Comparison of ENCODE assay signal across 24 cellular contexts in genomic region chr10:16811292-16811691, GRCh38. TPM values are rescaled to one million over a fixed set of nuclear protein-coding genes. Genes with fewer than 3 reads are reported as not detected.
DNase-seq lines count a peak whose midpoint lies in the region; ATAC-seq, FAIRE-seq and TF ChIP-seq lines count a peak whose summit lies in the region.
"Had no signal": no experiment of that assay in that cellular context is flagged by ENCODE, and none has a peak within 500 bp of the region (broad histone marks: within the 10 kb centered on the region; RNA-seq: fewer than 3 reads in every experiment).

No MANE protein-coding gene starts in this region.

- TF ChIP-seq EP300 in HepG2 (IDR thresholded peaks at IDR 0.05; ENCODE audit: low read depth in 2 of 2, low read length in 2 of 2) = no peak
- TF ChIP-seq EP300 in HepG2 (CRISPR knock-in tag; IDR thresholded peaks at IDR 0.05; ENCODE audit: borderline replicate concordance) = no peak
- no peak for TF ChIP-seq EP300 in H1 (IDR thresholded peaks at IDR 0.05; ENCODE audit: borderline replicate concordance in 1 of 2, low read depth in 2 of 2, low read length in 2 of 2)

- POLR2A ChIA-PET in HepG2 (lab: Yijun Ruan, JAX) (no interaction called here), H1 (lab: Charles Lee; ENCODE audit: partially characterized antibody) (no interaction called here)

- no peak overlapping the region for H3K23ac ChIP-seq in H1 (ENCODE audit: insufficient read length)

- H3K79me2 ChIP-seq in HepG2 (ENCODE audit: insufficient read depth, low read length) = peaks cover 9% of the 10 kb centered on the region
- H3K79me2 ChIP-seq in H1 (ENCODE audit: control insufficient read depth in 1 of 2, insufficient read depth in 2 of 2, low read length in 2 of 2) = peaks cover 4 to 47% of the 10 kb centered on the region in 2 experiments; a peak in 2 of 4 replicates

- H2AFZ ChIP-seq in HepG2 (ENCODE audit: low read length) (no peak overlapping the region), H1 (ENCODE audit: low read length) (no peak overlapping the region)
- H2AFZ ChIP-seq: GM23248 had no signal

- H3K27ac ChIP-seq in HepG2 (ENCODE audit: extremely low read length, insufficient read depth, low read length) (no peak overlapping the region), right lobe of liver (no peak overlapping the region), H1 (ENCODE audit: low read depth, low read length) (no peak overlapping the region)
- H3K27ac ChIP-seq: A549, GM23248 had no signal

- 92% methylated on average over 3 of the region's 3 CpGs for WGBS in HepG2 (ENCODE audit: low lambda C conversion rate)
- WGBS in right lobe of liver (ENCODE audit: insufficient coverage, low coverage, low lambda C conversion rate, missing lambda C conversion rate) = 97% methylated on average over 3 of the region's 3 CpGs
- WGBS in H1 (ENCODE audit: extremely low coverage in 1 of 2, insufficient coverage in 1 of 2, insufficient read length in 1 of 2, insufficient replicate concordance in 2 of 2, low coverage in 1 of 2, low lambda C conversion rate in 2 of 2, missing lambda C conversion rate in 1 of 2), 2 experiments = 87% methylated on average over 3 of the region's 3 CpGs; no CpG with 5 or more reads in 1 of the 2 experiments

- TF ChIP-seq CTCF in HepG2 (CRISPR knock-in tag; IDR thresholded peaks at IDR 0.05) (no peak), right lobe of liver (IDR thresholded peaks at IDR 0.05) (no peak), H1 (IDR thresholded peaks at IDR 0.05; ENCODE audit: control extremely low read depth in 1 of 3, insufficient read depth in 1 of 3, low read depth in 1 of 3, low read length in 3 of 3) (no peak)

- H2BK12ac ChIP-seq in H1 (ENCODE audit: low read depth, low read length) = no peak overlapping the region

- H3K23me2 ChIP-seq in H1 (ENCODE audit: low read depth, low read length) = no peaks in the 10 kb centered on the region

- H3K14ac ChIP-seq in H1 (ENCODE audit: insufficient read length) = no peak overlapping the region

- no peak overlapping the region for H2BK15ac ChIP-seq in H1 (ENCODE audit: low read length)

- H4K20me1 ChIP-seq in HepG2 (ENCODE audit: insufficient read depth, low read length) (no peaks in the 10 kb centered on the region), H1 (replicated peaks in 1 of 2; ENCODE audit: control insufficient read depth in 1 of 2, insufficient read depth in 2 of 2, low read length in 2 of 2) (peaks cover 0 to 2% of the 10 kb centered on the region in 2 experiments)

- H3K4me3 ChIP-seq in HepG2 (replicated peaks in 1 of 3; ENCODE audit: insufficient read depth in 1 of 3, low read depth in 2 of 3, low read length in 3 of 3) = no peak overlapping the region
- H3K4me3 ChIP-seq in right lobe of liver = no peak overlapping the region
- H3K4me3 ChIP-seq in H1 (ENCODE audit: extremely low read depth in 1 of 4, insufficient read depth in 2 of 4, low read depth in 3 of 4, low read length in 4 of 4) = no peak overlapping the region
- no peak overlapping the region for H3K4me3 ChIP-seq in MG63
- H3K4me3 ChIP-seq: A549, GM23248 had no signal

- peaks cover 6% of the 10 kb centered on the region for H3K36me3 Mint-ChIP-seq in T-helper 17 cell (ENCODE audit: low read depth)
- peaks cover 20% of the 10 kb centered on the region for H3K36me3 Mint-ChIP-seq in stimulated activated effector memory CD8-positive, alpha-beta T cell treated with anti-CD3 and anti-CD28 coated beads, Interleukin-12 subunit alpha, Interleukin-12 subunit beta, amount 100 ng/mL, for 72 hours

- no peak for TF ChIP-seq POLR2A in HepG2 (IDR thresholded peaks at IDR 0.05; ENCODE audit: insufficient read depth in 1 of 2, low read depth in 2 of 2, low read length in 2 of 2)
- no peak for TF ChIP-seq POLR2A in right lobe of liver (IDR thresholded peaks at IDR 0.05)
- no peak for TF ChIP-seq POLR2A in H1 (IDR thresholded peaks at IDR 0.05; ENCODE audit: control extremely low read depth in 1 of 2, low read depth in 2 of 2, low read length in 2 of 2)

- H3K27me3 ChIP-seq in HepG2 (ENCODE audit: control insufficient read depth in 1 of 2, insufficient read depth in 2 of 2, low read length in 2 of 2) (no peaks in the 10 kb centered on the region), right lobe of liver (no peaks in the 10 kb centered on the region), H1 (replicated peaks in 1 of 4; ENCODE audit: control insufficient read depth in 3 of 4, extremely low read depth in 1 of 4, insufficient read depth in 3 of 4, low read length in 3 of 4) (no peaks in the 10 kb centered on the region), MG63 (no peaks in the 10 kb centered on the region)
- H3K27me3 ChIP-seq: BE2C had no signal

- no peak for FAIRE-seq in HepG2 (lab: Jason Lieb, UNC)
- no peak for FAIRE-seq in H1 (lab: Jason Lieb, UNC)
- FAIRE-seq: A549, GM19239 had no signal

- intact Hi-C loops in HepG2 (cut with micrococcal nuclease; ENCODE audit: unreplicated experiment) = loop anchor here (10.0 kb wide), 1 partner anchor 936 kb away; no protein-coding TSS in a partner anchor
- intact Hi-C loops in right lobe of liver (cut with DNase I) = no loop called here

- peaks cover 20% of the 10 kb centered on the region for H3K4me1 Mint-ChIP-seq in T-helper 17 cell
- peaks cover 22% of the 10 kb centered on the region for H3K4me1 Mint-ChIP-seq in stimulated activated effector memory CD8-positive, alpha-beta T cell treated with anti-CD3 and anti-CD28 coated beads, Interleukin-12 subunit alpha, Interleukin-12 subunit beta, amount 100 ng/mL, for 72 hours

- DNase-seq in HepG2 (ENCODE audit: low spot score) = no peak
- no peak for DNase-seq in right lobe of liver
- DNase-seq in T-helper 17 cell = no peak
- no peak for DNase-seq in H1 (ENCODE audit: low read depth in 1 of 2, low spot score in 2 of 2)
- DNase-seq in stimulated activated effector memory CD8-positive, alpha-beta T cell treated with anti-CD3 and anti-CD28 coated beads, Interleukin-12 subunit alpha, Interleukin-12 subunit beta, amount 100 ng/mL, for 72 hours (ENCODE audit: low spot score in 2 of 2) = no peak
- no peak for DNase-seq in MG63
- no peak for DNase-seq in NCI-H526 (lab: John Stamatoyannopoulos, UW)
- no peak for DNase-seq in GDM1 (lab: John Stamatoyannopoulos, UW)
- DNase-seq: 8988T; ACHN; AML-193; BE2C; C1 segment of cervical spinal cord; Calu3; CD4-positive, alpha-beta memory T cell; COR-L47; DMS53; DMS79 treated with DMSO at 0.1 percent for 48 hours; GM23248; H9; HFFc6 had no signal

- CTCF ChIA-PET in HepG2 (lab: Yijun Ruan, JAX; ENCODE audit: low intra/inter-chr PET ratio, low total read pairs) = no interaction called here
- CTCF ChIA-PET in H1 (lab: Charles Lee; ENCODE audit: partially characterized antibody) = interaction anchor here (0.8 to 2.0 kb wide), 2 partner anchors 17 to 357 kb away, joined by 3 to 5 read pairs; no protein-coding TSS in a partner anchor

- H4K8ac ChIP-seq in H1 (ENCODE audit: extremely low read depth, insufficient read depth, low read length) = no peak overlapping the region

- H3K79me1 ChIP-seq in H1 (ENCODE audit: low read depth, low read length) = peaks cover 5% of the 10 kb centered on the region; the same call in 1 of the 2 replicates

- H3K27me3 Mint-ChIP-seq in T-helper 17 cell = no peaks in the 10 kb centered on the region
- H3K27me3 Mint-ChIP-seq: CD4-positive, alpha-beta memory T cell had no signal

- no peak overlapping the region for H2BK5ac ChIP-seq in H1 (ENCODE audit: low read depth, low read length)

- no peaks in the 10 kb centered on the region for H3K36me3 ChIP-seq in HepG2 (replicated peaks in 1 of 2; ENCODE audit: control insufficient read depth in 1 of 2, insufficient read depth in 2 of 2, low read length in 2 of 2)
- H3K36me3 ChIP-seq in right lobe of liver = no peaks in the 10 kb centered on the region
- H3K36me3 ChIP-seq in H1 (ENCODE audit: control insufficient read depth in 2 of 4, insufficient read depth in 4 of 4, low read length in 3 of 4) = no peaks in the 10 kb centered on the region
- H3K36me3 ChIP-seq in MG63 = peaks cover 15% of the 10 kb centered on the region
- H3K36me3 ChIP-seq: BE2C had no signal

- peak overlapping the region; percentile 8 for H3K27ac Mint-ChIP-seq in T-helper 17 cell
- peak overlapping the region; percentile 82 for H3K27ac Mint-ChIP-seq in stimulated activated effector memory CD8-positive, alpha-beta T cell treated with anti-CD3 and anti-CD28 coated beads, Interleukin-12 subunit alpha, Interleukin-12 subunit beta, amount 100 ng/mL, for 72 hours
- H3K27ac Mint-ChIP-seq: HFFc6 had no signal

- no peaks in the 10 kb centered on the region for H3K9me3 Mint-ChIP-seq in stimulated activated effector memory CD8-positive, alpha-beta T cell treated with anti-CD3 and anti-CD28 coated beads, Interleukin-12 subunit alpha, Interleukin-12 subunit beta, amount 100 ng/mL, for 72 hours
- H3K9me3 Mint-ChIP-seq: H9, HFFc6 had no signal

- H3K9me3 ChIP-seq in HepG2 (ENCODE audit: low read length) = no peaks in the 10 kb centered on the region
- no peaks in the 10 kb centered on the region for H3K9me3 ChIP-seq in right lobe of liver
- H3K9me3 ChIP-seq in T-helper 17 cell (ENCODE audit: control insufficient read depth, low read length, poor library complexity, severe bottlenecking) = no peaks in the 10 kb centered on the region
- no peaks in the 10 kb centered on the region for H3K9me3 ChIP-seq in H1 (ENCODE audit: insufficient read depth in 2 of 2, low read depth in 1 of 2, low read length in 1 of 2)
- no peaks in the 10 kb centered on the region for H3K9me3 ChIP-seq in MG63
- H3K9me3 ChIP-seq: A549, BE2C had no signal

- H3K4me1 ChIP-seq in HepG2 (ENCODE audit: insufficient read depth, low read length) (peaks cover 15% of the 10 kb centered on the region), right lobe of liver (peaks cover 0 to 2% (median 0%) of the 10 kb centered on the region in 4 donors), H1 (replicated peaks in 1 of 4; ENCODE audit: control insufficient read depth in 3 of 4, insufficient read depth in 4 of 4, low read length in 3 of 4) (no peaks in the 10 kb centered on the region)
- H3K4me1 ChIP-seq: BE2C had no signal

- no peak overlapping the region for H2AK5ac ChIP-seq in H1 (ENCODE audit: low read depth, low read length)

- in situ Hi-C loops in HepG2 (cut with HindIII; ENCODE audit: extremely low pct_ligation_motif_present, low pct_unique_long_range_greater_than_20kb) = no loop called here

- no peak overlapping the region for H2BK20ac ChIP-seq in H1 (ENCODE audit: low read length)

- H3K4me3 Mint-ChIP-seq in T-helper 17 cell = no peak overlapping the region
- H3K4me3 Mint-ChIP-seq in stimulated activated effector memory CD8-positive, alpha-beta T cell treated with anti-CD3 and anti-CD28 coated beads, Interleukin-12 subunit alpha, Interleukin-12 subunit beta, amount 100 ng/mL, for 72 hours = no peak overlapping the region
- H3K4me3 Mint-ChIP-seq: H9, HFFc6 had no signal

- no peak for TF ChIP-seq RAD21 in HepG2 (CRISPR knock-in tag; IDR thresholded peaks at IDR 0.05)
- no peak for TF ChIP-seq RAD21 in H1 (IDR thresholded peaks at IDR 0.05 in 1 of 2, conservative IDR thresholded peaks at IDR 0.05 in 1 of 2; ENCODE audit: low read depth in 2 of 2, low read length in 2 of 2)

- no peak overlapping the region for H4K91ac ChIP-seq in H1 (replicated peaks; ENCODE audit: insufficient read length, low read length)

- BruUV-seq in HepG2 (replicated peaks; lab: Mats Ljungman, UMichigan) = no TSS peak

- no peak overlapping the region for H3K18ac ChIP-seq in H1 (ENCODE audit: extremely low read depth, low read length)

- no peak overlapping the region for H3K4me2 ChIP-seq in HepG2 (ENCODE audit: low read depth, low read length)
- H3K4me2 ChIP-seq in H1 (ENCODE audit: insufficient read depth in 1 of 2, low read depth in 2 of 2, low read length in 2 of 2) = no peak overlapping the region
- H3K4me2 ChIP-seq: A549 had no signal

- no peak overlapping the region for H2BK120ac ChIP-seq in H1 (replicated peaks; ENCODE audit: low read depth, low read length)

- H4K5ac ChIP-seq in H1 (ENCODE audit: insufficient read length, low read depth, low read length) = no peak overlapping the region

- H3K4ac ChIP-seq in H1 (replicated peaks; ENCODE audit: insufficient read length, low read depth, low read length) = no peak overlapping the region

- ATAC-seq in HepG2 = no peak
- no peak for ATAC-seq in right lobe of liver
- ATAC-seq in T-helper 17 cell = no peak
- no peak for ATAC-seq in stimulated activated effector memory CD8-positive, alpha-beta T cell treated with anti-CD3 and anti-CD28 coated beads, Interleukin-12 subunit alpha, Interleukin-12 subunit beta, amount 100 ng/mL, for 72 hours
- ATAC-seq: A549, HCT116 had no signal

- H3K9ac ChIP-seq in HepG2 (ENCODE audit: insufficient read depth, low read depth, low read length) (no peak overlapping the region), H1 (replicated peaks in 1 of 4; ENCODE audit: extremely low read depth in 1 of 4, low read depth in 3 of 4, low read length in 3 of 4) (no peak overlapping the region)
- H3K9ac ChIP-seq: GM23248 had no signal

- no peak overlapping the region for H3K56ac ChIP-seq in H1 (replicated peaks; ENCODE audit: insufficient read length, low read depth, low read length)

RNA-seq across cellular contexts. Expression of gene RSU1, which starts 5.9 kb away (rescaled TPM):
- total RNA-seq in HepG2 (2016; rRNA removed; fragmentation: Illumina TruSeq; extraction: Trizol) (35.1 and 49.7 TPM in 2 replicates), right lobe of liver (10 to 100 TPM; 24.1 to 44.5 (median 28.4) TPM), T-helper 17 cell (10 to 100 TPM; 60.1 to 72.5 TPM)
- 15.6 and 15.7 TPM in 2 replicates for total RNA-seq in HepG2 (2016; cell fraction: cytosol; rRNA removed; fragmentation: Illumina TruSeq; extraction: Trizol; ENCODE audit: low read depth)
- total RNA-seq in HepG2 (2016; cell fraction: insoluble cytoplasmic fraction; rRNA removed; fragmentation: Illumina TruSeq; extraction: Trizol) = 35.5 and 50.0 TPM in 2 replicates
- total RNA-seq in HepG2 (2016; cell fraction: membrane; rRNA removed; fragmentation: Illumina TruSeq; extraction: Trizol) = 17.5 and 18.7 TPM in 2 replicates
- 20.4 and 20.9 TPM in 2 replicates for total RNA-seq in HepG2 (2016; cell fraction: nucleus; rRNA removed; fragmentation: Illumina TruSeq; extraction: Trizol)
- polyA plus RNA-seq in HepG2 (2011; rRNA removed) (29.1 and 32.3 TPM in 2 replicates), H1 (2011; rRNA removed) (36.1 and 50.0 TPM in 2 replicates)
- 25.6 and 34.1 TPM in 2 replicates for polyA plus RNA-seq in HepG2 (2011; cell fraction: cytosol; rRNA removed)
- 8.2 and 11.1 TPM in 2 replicates for polyA plus RNA-seq in HepG2 (2011; cell fraction: nucleus; rRNA removed)
- polyA plus RNA-seq in HepG2 (2012) = 14.7 and 19.0 TPM in 2 replicates
- 13.0 and 14.4 TPM in 2 replicates for polyA plus RNA-seq in HepG2 (2016; cell fraction: cytosol; fragmentation: Illumina TruSeq; extraction: Trizol; ENCODE audit: low read depth)
- 77.0 and 78.1 TPM in 2 replicates for polyA plus RNA-seq in HepG2 (2016; cell fraction: insoluble cytoplasmic fraction; fragmentation: Illumina TruSeq; extraction: Trizol; ENCODE audit: low read depth)
- 16.3 and 17.1 TPM in 2 replicates for polyA plus RNA-seq in HepG2 (2016; cell fraction: membrane; fragmentation: Illumina TruSeq; extraction: Trizol; ENCODE audit: low read depth)
- 27.2 and 28.1 TPM in 2 replicates for polyA plus RNA-seq in HepG2 (2016; cell fraction: nucleus; fragmentation: Illumina TruSeq; extraction: Trizol; ENCODE audit: insufficient read depth, low read depth)
- polyA minus RNA-seq in HepG2 (2011; rRNA and poly(A)+ RNA removed; ENCODE audit: low replicate concordance) = 18.3 and 23.1 TPM in 2 replicates
- polyA minus RNA-seq in HepG2 (2011; cell fraction: cytosol; rRNA and poly(A)+ RNA removed) = 18.7 and 20.7 TPM in 2 replicates
- polyA minus RNA-seq in HepG2 (2011; cell fraction: nucleus; rRNA and poly(A)+ RNA removed) = 10.7 and 20.3 TPM in 2 replicates
- 62.5 and 68.2 TPM in 2 replicates for total RNA-seq in H1 (2021; fragmentation: NEBNext Ultra II Directional; extraction: Animal tissue kit (Norgen Biotek cat#: 25700))
- 55.2 TPM for polyA plus RNA-seq in H1 (2011; cell fraction: cytosol; rRNA removed)
- polyA plus RNA-seq in H1 (2011; cell fraction: nucleus; rRNA removed) = 60.2 TPM
- 45.1 to 51.3 TPM (median 48.4 TPM) in 4 replicates for polyA plus RNA-seq in H1 (2012, experiment 1 of 2)
- 29.3 TPM for polyA plus RNA-seq in H1 (2012, experiment 2 of 2)
- polyA plus RNA-seq in H1 (2013, experiment 1 of 2) = 74.4 TPM
- 73.2 TPM for polyA plus RNA-seq in H1 (2013, experiment 2 of 2)
- polyA minus RNA-seq in H1 (2011; rRNA and poly(A)+ RNA removed) = 50.4 and 62.6 TPM in 2 replicates
- 26.8 TPM for polyA minus RNA-seq in H1 (2011; cell fraction: cytosol; rRNA and poly(A)+ RNA removed)
- 61.5 TPM for polyA minus RNA-seq in H1 (2011; cell fraction: nucleus; rRNA and poly(A)+ RNA removed)
- 44.1 and 44.5 TPM in 2 replicates for total RNA-seq in MG63 (2014; rRNA removed; shearing (Covaris generic); ENCODE audit: low replicate concordance)

Comparison
In these comparisons a context has a peak if more than half of its experiments do, and no peak if none do; other contexts are left out.
1. Of the 41 proteins assayed by ChIP-seq in both HepG2 and H1: peak only in HepG2: none; only in H1: KDM1A; in both: none; in neither: 39; mixed calls (peak in some experiments, not most) for 1.